1 cellular context compared by ENCODE assay signal in the genomic region with DNA sequence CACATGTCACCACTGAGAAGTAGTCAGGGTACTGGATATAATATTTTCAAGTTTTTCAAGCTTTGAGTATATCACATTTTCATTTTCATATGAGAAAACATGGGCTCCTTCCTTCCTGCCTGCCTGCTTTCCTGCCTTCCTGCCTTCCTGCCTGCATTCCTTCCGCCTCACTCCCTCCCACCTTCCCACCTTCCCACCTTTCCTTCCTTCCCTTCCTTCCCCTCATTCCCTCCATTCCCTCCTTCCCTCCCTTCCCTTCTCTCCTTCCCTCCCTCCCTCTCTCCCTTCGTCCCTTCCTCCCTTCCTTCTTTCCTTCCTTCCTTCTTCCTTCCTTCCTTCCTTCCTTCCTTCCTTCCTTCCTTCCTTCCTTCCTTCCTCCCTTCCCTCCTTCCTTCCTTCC.
TF ChIP-seq lines count a peak whose summit lies in the region.

No MANE protein-coding gene starts in this region.

TF ChIP-seq in IMR-90, 13 proteins besides CTCF, POLR2A, EP300 and RAD21:
- TF ChIP-seq SMC3 (IDR thresholded peaks at IDR 0.05; ENCODE audit: low read depth, low read length) (no peak), RFX5 (IDR thresholded peaks at IDR 0.05; ENCODE audit: low read depth, low read length) (no peak), MAFK (IDR thresholded peaks at IDR 0.05; ENCODE audit: low read depth, low read length) (no peak), NFE2L2 (IDR thresholded peaks at IDR 0.05; ENCODE audit: low read depth, low read length) (no peak), BHLHE40 (IDR thresholded peaks at IDR 0.05; ENCODE audit: low read depth, low read length) (no peak), FOS (IDR thresholded peaks at IDR 0.05; ENCODE audit: low read depth, low read length) (no peak), CEBPB (IDR thresholded peaks at IDR 0.05; ENCODE audit: low read depth, low read length) (no peak), MAZ (IDR thresholded peaks at IDR 0.05; ENCODE audit: borderline replicate concordance, low read depth, low read length) (no peak), RCOR1 (IDR thresholded peaks at IDR 0.05; ENCODE audit: insufficient replicate concordance, low read length) (no peak), MXI1 (IDR thresholded peaks at IDR 0.05; ENCODE audit: borderline replicate concordance, low read depth, low read length) (no peak), CHD1 (IDR thresholded peaks at IDR 0.05; ENCODE audit: low read depth, low read length) (no peak)
- TF ChIP-seq, protein P1, sequence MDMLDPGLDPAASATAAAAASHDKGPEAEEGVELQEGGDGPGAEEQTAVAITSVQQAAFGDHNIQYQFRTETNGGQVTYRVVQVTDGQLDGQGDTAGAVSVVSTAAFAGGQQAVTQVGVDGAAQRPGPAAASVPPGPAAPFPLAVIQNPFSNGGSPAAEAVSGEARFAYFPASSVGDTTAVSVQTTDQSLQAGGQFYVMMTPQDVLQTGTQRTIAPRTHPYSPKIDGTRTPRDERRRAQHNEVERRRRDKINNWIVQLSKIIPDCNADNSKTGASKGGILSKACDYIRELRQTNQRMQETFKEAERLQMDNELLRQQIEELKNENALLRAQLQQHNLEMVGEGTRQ (IDR thresholded peaks at IDR 0.05; ENCODE audit: low read depth, low read length) = no peak
- TF ChIP-seq, protein P2, sequence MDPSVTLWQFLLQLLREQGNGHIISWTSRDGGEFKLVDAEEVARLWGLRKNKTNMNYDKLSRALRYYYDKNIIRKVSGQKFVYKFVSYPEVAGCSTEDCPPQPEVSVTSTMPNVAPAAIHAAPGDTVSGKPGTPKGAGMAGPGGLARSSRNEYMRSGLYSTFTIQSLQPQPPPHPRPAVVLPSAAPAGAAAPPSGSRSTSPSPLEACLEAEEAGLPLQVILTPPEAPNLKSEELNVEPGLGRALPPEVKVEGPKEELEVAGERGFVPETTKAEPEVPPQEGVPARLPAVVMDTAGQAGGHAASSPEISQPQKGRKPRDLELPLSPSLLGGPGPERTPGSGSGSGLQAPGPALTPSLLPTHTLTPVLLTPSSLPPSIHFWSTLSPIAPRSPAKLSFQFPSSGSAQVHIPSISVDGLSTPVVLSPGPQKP (IDR thresholded peaks at IDR 0.05; ENCODE audit: borderline replicate concordance, low read depth, low read length) = no peak
